ENCODE assay signal across 24 cellular contexts in the genomic region with DNA sequence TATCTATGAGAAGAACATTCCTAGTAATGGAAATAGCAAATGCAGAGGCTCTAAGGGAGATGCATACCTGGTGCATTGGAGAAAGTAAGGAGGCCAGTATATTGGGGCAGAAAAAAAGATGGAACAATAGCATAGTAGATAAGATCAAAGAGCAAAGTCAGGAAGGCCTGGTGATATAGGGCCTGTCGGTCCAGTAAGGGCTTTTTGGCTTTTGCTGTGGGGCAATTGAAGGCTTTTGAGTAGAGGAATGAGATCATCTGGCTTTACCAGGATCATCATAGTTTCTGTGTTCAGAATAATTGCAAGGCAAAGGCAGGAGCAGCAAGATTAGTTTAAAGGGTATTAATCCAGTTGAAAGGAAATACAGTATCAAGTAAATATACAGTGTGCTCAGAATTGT.
DNase-seq lines count a peak whose midpoint lies in the region; ATAC-seq and TF ChIP-seq lines count a peak whose summit lies in the region.
"Had no signal": no experiment of that assay in that cellular context is flagged by ENCODE, and none has a peak within 500 bp of the region (broad histone marks: within the 10 kb centered on the region; RNA-seq: fewer than 3 reads in every experiment).

No MANE protein-coding gene starts in this region.

- H3K27me3 ChIP-seq in Caco-2 (replicated peaks; ENCODE audit: control insufficient read depth, insufficient read depth, low read length): no peaks in the 10 kb centered on the region
- H3K27me3 ChIP-seq in mesendoderm (ENCODE audit: insufficient read depth, low read length, poor library complexity): no peaks in the 10 kb centered on the region
- no peaks in the 10 kb centered on the region for H3K27me3 ChIP-seq in PC-9 (ENCODE audit: insufficient read depth, low read depth)
- H3K27me3 ChIP-seq: MG63, SJSA1 had no signal

- H3K36me3 ChIP-seq in Caco-2 (ENCODE audit: control insufficient read depth, insufficient read depth, low read length) (no peaks in the 10 kb centered on the region), mesendoderm (ENCODE audit: control insufficient read depth, insufficient read depth, low read length) (no peaks in the 10 kb centered on the region), PC-9 (ENCODE audit: low read depth) (no peaks in the 10 kb centered on the region)
- H3K36me3 ChIP-seq: MG63, SJSA1 had no signal

- no peak for ATAC-seq in HG03175 (IDR thresholded peaks at IDR 0.05; ENCODE audit: unreplicated experiment)
- ATAC-seq in GM21717 (IDR thresholded peaks at IDR 0.05; ENCODE audit: unreplicated experiment): no peak
- ATAC-seq: GM12878 had no signal

- H3K56ac ChIP-seq in mesendoderm (ENCODE audit: low read length): no peak overlapping the region

- no peak overlapping the region for H2BK15ac ChIP-seq in mesendoderm (replicated peaks; ENCODE audit: low read depth)

- H3K27ac ChIP-seq in epithelial cell of prostate (peak overlapping the region; percentile 58), mesendoderm (ENCODE audit: low read depth, low read length) (no peak overlapping the region), PC-9 (no peak overlapping the region)
- H3K27ac ChIP-seq: SJSA1 had no signal

- H3F3A ChIP-seq in PC-9 (ENCODE audit: insufficient read depth, low read depth): no peaks in the 10 kb centered on the region

- CTCF ChIA-PET in Caco-2 (lab: Charles Lee): no interaction called here
- CTCF ChIA-PET in PC-9 (lab: Charles Lee): no interaction called here

- no peak overlapping the region for H2BK120ac ChIP-seq in mesendoderm (ENCODE audit: low read depth, low read length)

- H4K5ac ChIP-seq in mesendoderm (ENCODE audit: low read length): no peak overlapping the region

- H3K9me3 Mint-ChIP-seq in Caco-2 (ENCODE audit: unreplicated experiment): no peaks in the 10 kb centered on the region
- H3K9me3 Mint-ChIP-seq in HFFc6: no peaks in the 10 kb centered on the region

- peaks cover 3% of the 10 kb centered on the region; the same call in 1 of the 2 replicates for H4K20me1 ChIP-seq in PC-9 (ENCODE audit: insufficient read depth)

- H3K4me3 ChIP-seq in Caco-2 (ENCODE audit: low read depth, low read length): no peak overlapping the region
- H3K4me3 ChIP-seq in mesendoderm (ENCODE audit: low read length): no peak overlapping the region
- H3K4me3 ChIP-seq in PC-9: no peak overlapping the region
- H3K4me3 ChIP-seq: GM12878, MG63, SJSA1 had no signal

- no peak overlapping the region for H3K23ac ChIP-seq in mesendoderm (ENCODE audit: low read length)

- no peak overlapping the region for H4K8ac ChIP-seq in mesendoderm (ENCODE audit: low read depth, low read length)

- no peaks in the 10 kb centered on the region for H3K79me2 ChIP-seq in mesendoderm (ENCODE audit: control insufficient read depth, insufficient read depth, low read length)
- peaks cover 7% of the 10 kb centered on the region for H3K79me2 ChIP-seq in PC-9 (ENCODE audit: low read depth)

- H3K9me2 ChIP-seq in PC-9 (ENCODE audit: insufficient read depth): no peaks in the 10 kb centered on the region; the same call in 1 of the 2 replicates

- no peak overlapping the region for H2AFZ ChIP-seq in PC-9

- no peak for TF ChIP-seq CTCF in Caco-2 (IDR thresholded peaks at IDR 0.05; ENCODE audit: insufficient read depth in 1 of 2, low read depth in 1 of 2, low read length in 1 of 2, severe bottlenecking in 1 of 2, unreplicated experiment in 1 of 2)
- TF ChIP-seq CTCF in HFFc6 (IDR thresholded peaks at IDR 0.05): no peak
- TF ChIP-seq CTCF in PC-9 (conservative IDR thresholded peaks at IDR 0.05): no peak

- POLR2A ChIA-PET in Caco-2 (lab: Charles Lee) (no interaction called here), PC-9 (lab: Charles Lee; ENCODE audit: unreplicated experiment) (no interaction called here)

- H3K18ac ChIP-seq in mesendoderm (ENCODE audit: low read length): no peak overlapping the region

- no peaks in the 10 kb centered on the region for H3K27me3 Mint-ChIP-seq in Caco-2 (ENCODE audit: insufficient read depth, unreplicated experiment)
- no peaks in the 10 kb centered on the region for H3K27me3 Mint-ChIP-seq in HFFc6 (ENCODE audit: insufficient read depth)
- H3K27me3 Mint-ChIP-seq: CD4-positive, CD25-positive, alpha-beta regulatory T cell had no signal

- H3K36me3 Mint-ChIP-seq in Caco-2 (ENCODE audit: insufficient read depth, unreplicated experiment): peaks cover 5% of the 10 kb centered on the region
- H3K36me3 Mint-ChIP-seq in HFFc6 (ENCODE audit: low read depth): peaks cover 4% of the 10 kb centered on the region; the same call in 1 of the 2 replicates
- H3K36me3 Mint-ChIP-seq: CD4-positive, CD25-positive, alpha-beta regulatory T cell had no signal

- BruUV-seq in Caco-2 (replicated peaks; lab: Mats Ljungman, UMichigan): no TSS peak
- no TSS peak for BruUV-seq in PC-9 (replicated peaks; lab: Mats Ljungman, UMichigan)

- no peak overlapping the region for H3K4me2 ChIP-seq in mesendoderm (ENCODE audit: low read length)
- H3K4me2 ChIP-seq in PC-9: no peak overlapping the region

- no peak overlapping the region for H3K4ac ChIP-seq in mesendoderm (ENCODE audit: low read depth, low read length)

- intact Hi-C loops in Caco-2 (cut with micrococcal nuclease; ENCODE audit: unreplicated experiment) (no loop called here), PC-9 (cut with micrococcal nuclease; ENCODE audit: unreplicated experiment) (no loop called here)

- H3K4me1 Mint-ChIP-seq in Caco-2 (ENCODE audit: low read depth, unreplicated experiment) (peaks cover 25% of the 10 kb centered on the region), HFFc6 (ENCODE audit: low read depth) (peaks cover 54% of the 10 kb centered on the region)

- no peaks in the 10 kb centered on the region for H3K79me1 ChIP-seq in mesendoderm (ENCODE audit: low read length)

- H3K4me1 ChIP-seq in Caco-2: peaks cover 21% of the 10 kb centered on the region
- no peaks in the 10 kb centered on the region for H3K4me1 ChIP-seq in mesendoderm (ENCODE audit: control insufficient read depth, low read depth, low read length)
- no peaks in the 10 kb centered on the region for H3K4me1 ChIP-seq in PC-9 (replicated peaks; ENCODE audit: insufficient read depth)

- WGBS in mesendoderm (ENCODE audit: extremely low coverage, insufficient coverage, low lambda C conversion rate): no CpG with 5 or more reads among the region's 1 CpG

- H3K4me3 Mint-ChIP-seq in Caco-2 (ENCODE audit: unreplicated experiment) (peak overlapping the region; percentile 6), HFFc6 (no peak overlapping the region)
- H3K4me3 Mint-ChIP-seq: CD4-positive, CD25-positive, alpha-beta regulatory T cell had no signal

- no peak overlapping the region for H2BK5ac ChIP-seq in mesendoderm (ENCODE audit: low read length)

- H3K27ac Mint-ChIP-seq in Caco-2 (ENCODE audit: unreplicated experiment) (peak overlapping the region; percentile 63), HFFc6 (peak overlapping the region; percentile 12; the same call in 1 of the 2 replicates)
- H3K27ac Mint-ChIP-seq: CD4-positive, CD25-positive, alpha-beta regulatory T cell had no signal

- H3K9ac ChIP-seq in mesendoderm (ENCODE audit: low read length): no peak overlapping the region

- peak in 1 of 2 experiments; percentile 19 for DNase-seq in Caco-2
- no peak for DNase-seq in HFFc6
- DNase-seq in epithelial cell of prostate (ENCODE audit: low read depth, low spot score): no peak
- DNase-seq in mesendoderm: peak; percentile 25
- no peak for DNase-seq in PC-9
- no peak for DNase-seq in SKM-1 treated with dmso at 0.1 percent for 144 hours (lab: John Stamatoyannopoulos, UW; ENCODE audit: unreplicated experiment)
- DNase-seq: CD4-positive, CD25-positive, alpha-beta regulatory T cell; DMS53; GDM1; H7; KG1; MG63; NCI-H1105 treated with DMSO at 0.1 percent for 48 hours; NCI-H146; NCI-H1930; NCI-H2107; NCI-H446; NCI-H524 treated with DMSO at 0.1 percent for 48 hours; NK-92 treated with Interleukin-12 subunit alpha and Interleukin-12 subunit beta, amount 100 ng/mL, for 24 hours; Right ventricle myocardium superior had no signal

- no peak overlapping the region for H2AK5ac ChIP-seq in mesendoderm (ENCODE audit: low read length)

- H3K9me3 ChIP-seq in Caco-2 (no peaks in the 10 kb centered on the region), PC-9 (ENCODE audit: insufficient read depth, low read depth) (no peaks in the 10 kb centered on the region)
- H3K9me3 ChIP-seq: MG63, SJSA1 had no signal
